ENCODE assay signal across 22 cellular contexts in genomic region chr10:89100680-89101079, GRCh38.
DNase-seq lines count a peak whose midpoint lies in the region; ATAC-seq and TF ChIP-seq lines count a peak whose summit lies in the region.
"Had no signal": no experiment of that assay in that cellular context is flagged by ENCODE, and none has a peak within 500 bp of the region (broad histone marks: within the 10 kb centered on the region; RNA-seq: fewer than 3 reads in every experiment).

No MANE protein-coding gene starts in this region.

- H2BK5ac ChIP-seq in IMR-90 (ENCODE audit: low read depth, low read length, poor library complexity, severe bottlenecking), result peak overlapping the region; percentile 45

- no peak overlapping the region for H2BK15ac ChIP-seq in IMR-90 (ENCODE audit: low read depth, low read length)

- TF ChIP-seq CTCF in IMR-90 (conservative IDR thresholded peaks at IDR 0.05; ENCODE audit: low read depth, low read length) (no peak), coronary artery (IDR thresholded peaks at IDR 0.05) (no peak), heart left ventricle (IDR thresholded peaks at IDR 0.05) (no peak), thoracic aorta (IDR thresholded peaks at IDR 0.05) (no peak)

- dilution Hi-C loops in IMR-90 (cut with HindIII; ENCODE audit: low sequenced_read_pairs, unreplicated experiment), result no loop called here

- H3K36me3 ChIP-seq in IMR-90 (ENCODE audit: control insufficient read depth, insufficient read depth, low read length), result no peaks in the 10 kb centered on the region
- no peaks in the 10 kb centered on the region for H3K36me3 ChIP-seq in heart left ventricle
- H3K36me3 ChIP-seq in thoracic aorta, result no peaks in the 10 kb centered on the region
- no peaks in the 10 kb centered on the region for H3K36me3 ChIP-seq in CD4-positive, alpha-beta memory T cell (ENCODE audit: insufficient read depth, low read length)
- H3K36me3 ChIP-seq: BE2C, cardiac muscle cell, SJCRH30 had no signal

- no peak overlapping the region for H4K8ac ChIP-seq in IMR-90 (ENCODE audit: low read depth in 2 of 2, low read length in 2 of 2)

- peak; percentile 89 for ATAC-seq in IMR-90 (ENCODE audit: low read depth)
- peak; percentile 76 to 83 (median 80) for ATAC-seq in heart left ventricle
- ATAC-seq in thoracic aorta (ENCODE audit: insufficient number of reproducible peaks, low FRiP score, low read depth), result no peak
- no peak for ATAC-seq in HG03280 (IDR thresholded peaks at IDR 0.05; ENCODE audit: unreplicated experiment)
- ATAC-seq in GM18870 (IDR thresholded peaks at IDR 0.05; ENCODE audit: unreplicated experiment), result no peak

- no CpG with 5 or more reads among the region's 4 CpGs for WGBS in IMR-90 (ENCODE audit: extremely low coverage in 2 of 2, insufficient read length in 1 of 2), 2 experiments
- 51 to 64% (median 55%) methylated on average over 4 of the region's 4 CpGs for WGBS in heart left ventricle, 4 donors

- H2BK20ac ChIP-seq in IMR-90 (ENCODE audit: low read depth, low read length), result no peak overlapping the region

- intact Hi-C loops in IMR-90 (cut with micrococcal nuclease), result no loop called here
- intact Hi-C loops in heart left ventricle (cut with DNase I), result loop anchor here in 1 of 10 donors (10.0 kb wide), 1 partner anchor 104 kb away; the partner anchor contains the start of gene CH25H
- intact Hi-C loops in CD4-positive, alpha-beta memory T cell (cut with micrococcal nuclease), result no loop called here

- no peak for TF ChIP-seq POLR2A in IMR-90 (IDR thresholded peaks at IDR 0.05; ENCODE audit: low read depth, low read length)
- no peak for TF ChIP-seq POLR2A in heart left ventricle (IDR thresholded peaks at IDR 0.05)

- H3K27me3 Mint-ChIP-seq in CD4-positive, alpha-beta memory T cell, result no peaks in the 10 kb centered on the region

- no peak overlapping the region for H3K14ac ChIP-seq in IMR-90 (replicated peaks; ENCODE audit: low read depth, low read length)

- no peak overlapping the region for H4K5ac ChIP-seq in IMR-90 (ENCODE audit: low read depth, low read length)

- H3K4me1 ChIP-seq in IMR-90 (ENCODE audit: control insufficient read depth, insufficient read depth, low read length), result peaks cover 10% of the 10 kb centered on the region
- peaks cover 0 to 12% (median 0%) of the 10 kb centered on the region in 12 donors for H3K4me1 ChIP-seq in heart left ventricle
- no peaks in the 10 kb centered on the region for H3K4me1 ChIP-seq in thoracic aorta (ENCODE audit: control insufficient read depth in 1 of 2, low read depth in 2 of 2)
- H3K4me1 ChIP-seq in CD4-positive, alpha-beta memory T cell (ENCODE audit: insufficient read depth, low read length), result no peaks in the 10 kb centered on the region
- H3K4me1 ChIP-seq: BE2C, SJCRH30 had no signal

- H3K4me3 ChIP-seq in IMR-90 (ENCODE audit: insufficient read depth, low read depth, low read length) (no peak overlapping the region), coronary artery (peak overlapping the region; percentile 39), heart left ventricle (peak overlapping the region in 3 of 12 donors; percentile 4 to 11 (median 6)), thoracic aorta (peak overlapping the region; percentile 40)
- H3K4me3 ChIP-seq in CD4-positive, alpha-beta memory T cell (ENCODE audit: low read length in 2 of 2), result no peak overlapping the region
- H3K4me3 ChIP-seq: cardiac muscle cell, lung, SJCRH30 had no signal

- no TSS peak for BruUV-seq in IMR-90 (replicated peaks; lab: Mats Ljungman, UMichigan)

- no peak overlapping the region for H2BK120ac ChIP-seq in IMR-90 (ENCODE audit: low read depth, low read length)

- H3K18ac ChIP-seq in IMR-90 (ENCODE audit: low read depth, low read length), result no peak overlapping the region

- H3K9me3 Mint-ChIP-seq in CD4-positive, alpha-beta memory T cell, result no peaks in the 10 kb centered on the region
- H3K9me3 Mint-ChIP-seq: IgD-negative memory B cell; T-helper 1 cell treated with Interleukin-12 subunit alpha and Interleukin-12 subunit beta and Interleukin-4 antibody, amounts not matched to agents 30 μg/mL and 1 μg/mL, for 36 hours had no signal

- no peak overlapping the region for H2AK5ac ChIP-seq in IMR-90 (ENCODE audit: low read depth, low read length)

- H3K56ac ChIP-seq in IMR-90 (ENCODE audit: extremely low read depth, insufficient read depth, low read length), result no peak overlapping the region

- CTCF ChIA-PET in IMR-90 (lab: Yijun Ruan, JAX), result no interaction called here
- CTCF ChIA-PET in CD4-positive, alpha-beta memory T cell (lab: Charles Lee; ENCODE audit: partially characterized antibody), result no interaction called here

- H3K27ac Mint-ChIP-seq in CD4-positive, alpha-beta memory T cell, result no peak overlapping the region
- H3K27ac Mint-ChIP-seq: IgD-negative memory B cell; T-helper 1 cell treated with Interleukin-12 subunit alpha and Interleukin-12 subunit beta and Interleukin-4 antibody, amounts not matched to agents 30 μg/mL and 1 μg/mL, for 36 hours had no signal

- DNase-seq in IMR-90 (peak; percentile 90), coronary artery (ENCODE audit: low spot score) (no peak), heart left ventricle (no peak), thoracic aorta (ENCODE audit: low spot score) (no peak)
- no peak for DNase-seq in CD4-positive, alpha-beta memory T cell
- DNase-seq: activated CD8-positive, alpha-beta memory T cell treated with anti-CD3 and anti-CD28 coated beads, Interleukin-2, amount 50 U/mL, for 48 hours; activated effector memory CD4-positive, alpha-beta T cell treated with Interleukin-2 at 50 U/mL for 16 hours; BE2C; erythroblast; hippocampal formation; islet precursor cell; MM.1S; NCI-H146; NCI-H748 treated with DMSO at 0.1 percent for 48 hours; SJCRH30; stimulated activated CD8-positive, alpha-beta memory T cell treated with anti-CD3 and anti-CD28 coated beads, Interleukin-4, amount 100 ng/mL, for 48 hours had no signal

- H3K79me1 ChIP-seq in IMR-90 (ENCODE audit: low read depth in 1 of 2, low read length in 2 of 2), result no peaks in the 10 kb centered on the region

- no peaks in the 10 kb centered on the region for H4K20me1 ChIP-seq in IMR-90 (ENCODE audit: insufficient read depth, low read length)

- H3K9me3 ChIP-seq in IMR-90 (ENCODE audit: control insufficient read depth, insufficient read depth, low read length) (no peaks in the 10 kb centered on the region), heart left ventricle (no peaks in the 10 kb centered on the region), thoracic aorta (no peaks in the 10 kb centered on the region)
- H3K9me3 ChIP-seq in CD4-positive, alpha-beta memory T cell (ENCODE audit: control insufficient read depth in 1 of 2, low read length in 2 of 2), result no peaks in the 10 kb centered on the region
- H3K9me3 ChIP-seq: BE2C, SJCRH30 had no signal

- H3K27ac ChIP-seq in IMR-90 (ENCODE audit: insufficient read depth, low read length) (no peak overlapping the region), coronary artery (no peak overlapping the region), heart left ventricle (peak overlapping the region in 4 of 12 donors; percentile 1 to 40 (median 10)), thoracic aorta (no peak overlapping the region)
- no peak overlapping the region for H3K27ac ChIP-seq in CD4-positive, alpha-beta memory T cell (ENCODE audit: low read depth, low read length)
- H3K27ac ChIP-seq: cardiac muscle cell, SJCRH30 had no signal

- H3K36me3 Mint-ChIP-seq in CD4-positive, alpha-beta memory T cell, result no peaks in the 10 kb centered on the region

- H3K9me1 ChIP-seq in IMR-90 (ENCODE audit: insufficient read depth, low read length), result peaks cover 6% of the 10 kb centered on the region; the same call in 1 of the 2 replicates

- H4K91ac ChIP-seq in IMR-90 (ENCODE audit: insufficient read depth, low read depth, low read length), result no peak overlapping the region

- no peak overlapping the region for H3K9ac ChIP-seq in IMR-90 (ENCODE audit: low read depth, low read length)

- no peak overlapping the region for H3K4me3 Mint-ChIP-seq in CD4-positive, alpha-beta memory T cell
- H3K4me3 Mint-ChIP-seq: IgD-negative memory B cell; T-helper 1 cell treated with Interleukin-12 subunit alpha and Interleukin-12 subunit beta and Interleukin-4 antibody, amounts not matched to agents 30 μg/mL and 1 μg/mL, for 36 hours had no signal

- H3K23ac ChIP-seq in IMR-90 (ENCODE audit: low read depth, low read length), result no peak overlapping the region

- H3K4me1 Mint-ChIP-seq in CD4-positive, alpha-beta memory T cell, result peaks cover 0 to 5% (median 5%) of the 10 kb centered on the region in 4 donors

- H2AFZ ChIP-seq in IMR-90 (replicated peaks; ENCODE audit: low read length, poor library complexity), result no peak overlapping the region

- H3K27me3 ChIP-seq in IMR-90 (ENCODE audit: control insufficient read depth, insufficient read depth, low read length) (no peaks in the 10 kb centered on the region), heart left ventricle (no peaks in the 10 kb centered on the region), thoracic aorta (replicated peaks; ENCODE audit: insufficient read depth) (no peaks in the 10 kb centered on the region)
- H3K27me3 ChIP-seq in CD4-positive, alpha-beta memory T cell (ENCODE audit: insufficient read depth, low read length), result no peaks in the 10 kb centered on the region
- H3K27me3 ChIP-seq: cardiac muscle cell, SJCRH30 had no signal

- no peak overlapping the region for H2AK9ac ChIP-seq in IMR-90 (replicated peaks; ENCODE audit: low read depth, low read length, poor library complexity)

- in situ Hi-C loops in IMR-90 (cut with MboI; ENCODE audit: low sequenced_read_pairs), result no loop called here

- POLR2A ChIA-PET in IMR-90 (lab: Charles Lee; ENCODE audit: unreplicated experiment), result no interaction called here
- POLR2A ChIA-PET in CD4-positive, alpha-beta memory T cell (lab: Charles Lee; ENCODE audit: partially characterized antibody), result no interaction called here

- H3K4me2 ChIP-seq in IMR-90 (ENCODE audit: low read depth, low read length), result no peak overlapping the region

- TF ChIP-seq RAD21 in IMR-90 (IDR thresholded peaks at IDR 0.05; ENCODE audit: low read length), result no peak

- no peak overlapping the region for H3K4ac ChIP-seq in IMR-90 (ENCODE audit: low read depth, low read length)

TF ChIP-seq in IMR-90, 13 proteins besides CTCF, POLR2A, EP300 and RAD21:
- TF ChIP-seq CEBPB (IDR thresholded peaks at IDR 0.05; ENCODE audit: low read depth, low read length), result peak; percentile 44; the same call in 1 of the 2 replicates
- TF ChIP-seq NFE2L2 (IDR thresholded peaks at IDR 0.05; ENCODE audit: low read depth, low read length), result no peak

Comparison
In these comparisons a context has a peak if more than half of its experiments do, and no peak if none do; other contexts are left out.
1. ATAC-seq: peak in IMR-90 (single experiment) and heart left ventricle (4 of 4); none in thoracic aorta (single experiment), HG03280 (single experiment) and GM18870 (single experiment).
2. H3K4me3 ChIP-seq: peak in coronary artery (single experiment) and thoracic aorta (single experiment); none in IMR-90 (single experiment) and CD4-positive, alpha-beta memory T cell (0 of 2).